30 cellular contexts compared by ENCODE assay signal in genomic region chr1:28755701-28756100, GRCh38. TPM values are rescaled to one million over a fixed set of nuclear protein-coding genes. Genes with fewer than 3 reads are reported as not detected.
DNase-seq lines count a peak whose midpoint lies in the region; ATAC-seq, FAIRE-seq and TF ChIP-seq lines count a peak whose summit lies in the region.
"Had no signal": no experiment of that assay in that cellular context is flagged by ENCODE, and none has a peak within 500 bp of the region (broad histone marks: within the 10 kb centered on the region; RNA-seq: fewer than 3 reads in every experiment).

No MANE protein-coding gene starts in this region.

- no peak for FAIRE-seq in K562 (lab: Jason Lieb, UNC)
- FAIRE-seq: A204.1 had no signal

- no peak overlapping the region for H3K4me2 ChIP-seq in K562 (ENCODE audit: insufficient read depth, low read length)
- H3K4me2 ChIP-seq: smooth muscle cell had no signal

- peaks cover 5 to 23% of the 10 kb centered on the region in 2 experiments; a peak in 4 of 5 replicates for H3K4me1 ChIP-seq in K562 (replicated peaks in 1 of 2; ENCODE audit: control insufficient read depth in 2 of 2, insufficient read depth in 2 of 2, low read length in 2 of 2)
- H3K4me1 ChIP-seq in upper lobe of left lung = peaks cover 52 to 65% (median 53%) of the 10 kb centered on the region in 4 donors

- H4K20me1 ChIP-seq in K562 (replicated peaks; ENCODE audit: control insufficient read depth, insufficient read depth, low read length) = peaks cover 55% of the 10 kb centered on the region

- TF ChIP-seq POLR2A in K562 (conservative IDR thresholded peaks at IDR 0.05) (no peak), upper lobe of left lung (IDR thresholded peaks at IDR 0.05) (no peak)

- H3K36me3 ChIP-seq in K562 (ENCODE audit: control insufficient read depth, insufficient read depth, low read length) (peaks cover 91% of the 10 kb centered on the region), upper lobe of left lung (peaks cover 0 to 21% (median 5%) of the 10 kb centered on the region in 4 donors)

- H3K79me2 ChIP-seq in K562 (ENCODE audit: control insufficient read depth, insufficient read depth, low read length) = peaks cover 100% of the 10 kb centered on the region

- CTCF ChIA-PET in K562 (lab: Yijun Ruan, JAX; ENCODE audit: low intra/inter-chr PET ratio) = interaction anchor here (1.7 kb wide), 1 partner anchor 113 kb away, joined by 8 read pairs; the partner anchor contains the start of gene TAF12

- ATAC-seq in K562 = peak; percentile 14; the same call in 1 of the 3 replicates
- ATAC-seq in HG03457 (IDR thresholded peaks at IDR 0.05; ENCODE audit: unreplicated experiment) = no peak
- ATAC-seq in upper lobe of left lung (ENCODE audit: low FRiP score in 2 of 2) = no peak
- ATAC-seq: natural killer cell; stimulated activated naive CD8-positive, alpha-beta T cell treated with anti-CD3 and anti-CD28 coated beads, Interleukin-15, amount 100 ng/mL, for 72 hours had no signal

- POLR2A ChIA-PET in K562 (lab: Yijun Ruan, JAX) = interaction anchor here (0.8 to 3.7 kb wide), 9 partner anchors 10 to 107 kb away, joined by 3 to 26 read pairs (median 6); partner anchors contain the start of genes RNU11 and YTHDF2

- H2AFZ ChIP-seq in K562 (ENCODE audit: low read depth, low read length) = no peak overlapping the region

- H3K9me1 ChIP-seq in K562 (ENCODE audit: control insufficient read depth, insufficient read depth, low read length) = no peaks in the 10 kb centered on the region

- no peak overlapping the region for H3K9ac ChIP-seq in K562 (ENCODE audit: insufficient read depth in 1 of 2, low read depth in 2 of 2, low read length in 2 of 2)

- in situ Hi-C loops in K562 (cut with MboI) = no loop called here

- 67% methylated on average over 1 of the region's 1 CpG for WGBS in K562 (ENCODE audit: insufficient coverage, low coverage, missing lambda C conversion rate)
- WGBS in upper lobe of left lung, 2 donors = 60 to 67% methylated on average over 1 of the region's 1 CpG

- H3K9me3 ChIP-seq in K562 (replicated peaks; ENCODE audit: control insufficient read depth, insufficient read depth, low read depth, low read length) (no peaks in the 10 kb centered on the region), upper lobe of left lung (no peaks in the 10 kb centered on the region)
- H3K9me3 ChIP-seq: adrenal gland, tibial nerve had no signal

- no peaks in the 10 kb centered on the region for H3K27me3 ChIP-seq in K562 (ENCODE audit: control insufficient read depth in 2 of 2, insufficient read depth in 2 of 2, low read length in 2 of 2)
- no peaks in the 10 kb centered on the region for H3K27me3 ChIP-seq in upper lobe of left lung
- H3K27me3 ChIP-seq: adrenal gland, tibial nerve had no signal

- DNase-seq in AG08395 (ENCODE audit: low spot score) (peak; percentile 14), GM03348 (ENCODE audit: low spot score) (peak; percentile 55), K562 (ENCODE audit: extremely low read depth in 1 of 4, low spot score in 3 of 4) (no peak), iris pigment epithelial cell (ENCODE audit: low read depth) (peak; percentile 15), D341Med (ENCODE audit: low spot score) (no peak), upper lobe of left lung (no peak), dedifferentiated amniotic fluid mesenchymal stem cell (ENCODE audit: extremely low spot score) (no peak)
- DNase-seq: activated CD4-positive, CD25-positive, alpha-beta regulatory T cell; activated naive CD4-positive, alpha-beta T cell treated with Interleukin-2 at 50 U/mL for 16 hours; adrenal gland; DMS53; effector CD4-positive, alpha-beta T cell; natural killer cell; NCI-H1092; NCI-H1694 treated with DMSO at 0.1 percent for 48 hours; NCI-H2171 treated with DMSO at 0.1 percent for 48 hours; NCI-H524; NK-92 treated with Interleukin-12 subunit alpha and Interleukin-12 subunit beta, amount 100 ng/mL, for 24 hours; Right ventricle myocardium superior; stimulated activated CD4-positive, alpha-beta T cell treated with anti-CD3 and anti-CD28 coated beads, Interleukin-1b, Interleukin-23, amount 100 ng/mL, for 48 hours; stimulated activated CD8-positive, alpha-beta memory T cell treated with anti-CD3 and anti-CD28 coated beads, Interleukin-4, amount 100 ng/mL, for 48 hours; stimulated activated naive CD8-positive, alpha-beta T cell treated with anti-CD3 and anti-CD28 coated beads, Interleukin-15, amount 100 ng/mL, for 72 hours had no signal

- TF ChIP-seq CTCF in K562 (IDR thresholded peaks at IDR 0.05 in 2 of 3, conservative IDR thresholded peaks at IDR 0.05 in 1 of 3; ENCODE audit: insufficient read depth in 2 of 3, low read depth in 1 of 3, low read length in 3 of 3) (no peak), upper lobe of left lung (IDR thresholded peaks at IDR 0.05) (no peak)

- TSS peak; percentile 8 for BruUV-seq in K562 (replicated peaks; lab: Mats Ljungman, UMichigan)

- H3K27ac ChIP-seq in K562 (ENCODE audit: extremely low read depth, low read depth, low read length) (no peak overlapping the region), upper lobe of left lung (peak overlapping the region in 1 of 4 donors; percentile 42)
- H3K27ac ChIP-seq: tibial nerve had no signal

- TF ChIP-seq EP300 in K562 (IDR thresholded peaks at IDR 0.05; ENCODE audit: low read length) (no peak), upper lobe of left lung (IDR thresholded peaks at IDR 0.05) (no peak)

- intact Hi-C loops in K562 (cut with micrococcal nuclease) = no loop called here

- TF ChIP-seq RAD21 in K562 (CRISPR knock-in tag; conservative IDR thresholded peaks at IDR 0.05 in 1 of 2, IDR thresholded peaks at IDR 0.05 in 1 of 2) = no peak

- H3K4me3 ChIP-seq in K562 = no peak overlapping the region
- no peak overlapping the region for H3K4me3 ChIP-seq in upper lobe of left lung
- H3K4me3 ChIP-seq: adrenal gland, smooth muscle cell, tibial nerve had no signal

TF ChIP-seq in K562, 482 proteins besides CTCF, POLR2A, EP300 and RAD21 (continues in another document):
- TF ChIP-seq ZNF174 (CRISPR knock-in tag; IDR thresholded peaks at IDR 0.05) = no peak

RNA-seq across cellular contexts. Expression of gene YTHDF2, which starts 19.0 kb away (rescaled TPM):
- total RNA-seq in K562 (2011; cell fraction: chromatin; rRNA removed; ENCODE audit: low replicate concordance) = 126 and 137 TPM in 2 replicates
- 82.2 and 85.3 TPM in 2 replicates for total RNA-seq in K562 (2011; cell fraction: nucleolus; rRNA removed)
- 85.5 and 90.5 TPM in 2 replicates for total RNA-seq in K562 (2011; cell fraction: nucleoplasm; rRNA removed)
- total RNA-seq in K562 (2014; rRNA removed) (48.2 and 76.6 TPM in 2 replicates), K562 (2014; rRNA removed; fragmentation: Illumina TruSeq; extraction: Trizol) (88.3 and 101 TPM in 2 replicates), K562 (2015; rRNA removed; fragmentation: Illumina TruSeq; extraction: Trizol) (78.5 and 83.3 TPM in 2 replicates), K562 (2021) (111 and 114 TPM in 2 replicates), upper lobe of left lung (10 to 100 TPM; 40.1 to 72.5 (median 59.0) TPM)
- polyA plus RNA-seq in K562 (2011; rRNA removed) (82.5 and 89.9 TPM in 2 replicates), K562 (2014; fragmentation: Illumina TruSeq; extraction: Trizol) (91.5 and 97.8 TPM in 2 replicates), K562 (2014; fragmentation: Nextera tagmentation; extraction: Ambion mirVana) (10 to 100 TPM; 41.0 to 47.2 TPM), K562 (2014; rRNA removed) (53.4 and 58.7 TPM in 2 replicates)
- polyA plus RNA-seq in K562 (2011; cell fraction: cytosol; rRNA removed) = 71.0 and 71.9 TPM in 2 replicates
- 72.6 and 79.1 TPM in 2 replicates for polyA plus RNA-seq in K562 (2011; cell fraction: nucleus; rRNA removed)
- polyA plus RNA-seq in K562 (2012) = 72.9 and 78.1 TPM in 2 replicates
- polyA minus RNA-seq in K562 (2011; rRNA and poly(A)+ RNA removed) = 116 and 160 TPM in 2 replicates
- polyA minus RNA-seq in K562 (2011; cell fraction: cytosol; rRNA and poly(A)+ RNA removed) = 67.3 and 97.6 TPM in 2 replicates
- polyA minus RNA-seq in K562 (2011; cell fraction: nucleus; rRNA and poly(A)+ RNA removed) = 25.8 and 45.0 TPM in 2 replicates

RNA-seq across cellular contexts. Expression of gene OPRD1, which starts 56.3 kb away (rescaled TPM):
- 0.07 TPM in 1 of 2 replicates, not detected in the other for total RNA-seq in K562 (2011; cell fraction: chromatin; rRNA removed; ENCODE audit: low replicate concordance)
- total RNA-seq in K562 (2011; cell fraction: nucleolus; rRNA removed) = 0.13 and 0.17 TPM in 2 replicates
- total RNA-seq in K562 (2011; cell fraction: nucleoplasm; rRNA removed) = 0.07 TPM in 1 of 2 replicates, not detected in the other
- total RNA-seq in K562 (2014; rRNA removed) (not detected in 2 replicates), K562 (2014; rRNA removed; fragmentation: Illumina TruSeq; extraction: Trizol) (under 0.01 TPM in 1 of 2 replicates, not detected in the other), K562 (2015; rRNA removed; fragmentation: Illumina TruSeq; extraction: Trizol) (not detected in 2 replicates), K562 (2021) (0.02 TPM in 1 of 2 replicates, not detected in the other), upper lobe of left lung (not detected)
- polyA plus RNA-seq in K562 (2011; rRNA removed) (not detected in 2 replicates), K562 (2014; fragmentation: Illumina TruSeq; extraction: Trizol) (not detected in 2 replicates), K562 (2014; fragmentation: Nextera tagmentation; extraction: Ambion mirVana) (under 1 TPM; under 0.01 to 0.03 TPM), K562 (2014; rRNA removed) (not detected in 2 replicates)
- under 0.01 TPM in 1 of 2 replicates, not detected in the other for polyA plus RNA-seq in K562 (2011; cell fraction: cytosol; rRNA removed)
- polyA plus RNA-seq in K562 (2011; cell fraction: nucleus; rRNA removed) = 0.01 TPM in 2 replicates
- polyA plus RNA-seq in K562 (2012) = 0.04 and 0.07 TPM in 2 replicates
- polyA minus RNA-seq in K562 (2011; rRNA and poly(A)+ RNA removed) = 0.04 TPM in 1 of 2 replicates, not detected in the other
- polyA minus RNA-seq in K562 (2011; cell fraction: cytosol; rRNA and poly(A)+ RNA removed) = not detected in 2 replicates
- polyA minus RNA-seq in K562 (2011; cell fraction: nucleus; rRNA and poly(A)+ RNA removed) = not detected in 2 replicates
- total RNA-seq: liver, mononuclear cell, natural killer cell, Right ventricle myocardium superior, tibial nerve had no signal
- polyA plus RNA-seq: BJ, esophagus had no signal

Comparison
In these comparisons a context has a peak if more than half of its experiments do, and no peak if none do; other contexts are left out.
1. DNase-seq: peak in AG08395 (single experiment), GM03348 (single experiment) and iris pigment epithelial cell (single experiment); none in K562 (0 of 4), D341Med (single experiment), upper lobe of left lung (0 of 2) and dedifferentiated amniotic fluid mesenchymal stem cell (single experiment).